Comparison of ENCODE assay signal across 15 cellular contexts in genomic region chr5:9447691-9448090, GRCh38.
DNase-seq lines count a peak whose midpoint lies in the region; ATAC-seq, FAIRE-seq and TF ChIP-seq lines count a peak whose summit lies in the region.
"Had no signal": no experiment of that assay in that cellular context is flagged by ENCODE, and none has a peak within 500 bp of the region (broad histone marks: within the 10 kb centered on the region; RNA-seq: fewer than 3 reads in every experiment).

No MANE protein-coding gene starts in this region.

- H3K4me3 ChIP-seq in astrocyte (ENCODE audit: insufficient read depth, low read depth, low read length) = no peak overlapping the region
- no peak overlapping the region for H3K4me3 ChIP-seq in keratinocyte (ENCODE audit: control insufficient read depth in 2 of 3, extremely low read depth in 1 of 3, insufficient read depth in 2 of 3, low read depth in 1 of 3, low read length in 3 of 3)

- no peak overlapping the region for H3K4me2 ChIP-seq in astrocyte (ENCODE audit: low read length)
- no peak overlapping the region for H3K4me2 ChIP-seq in keratinocyte (ENCODE audit: control insufficient read depth, extremely low read depth, insufficient read depth, low read depth, low read length)

- H3K36me3 Mint-ChIP-seq in HFFc6 (ENCODE audit: low read depth) (peaks cover 43% of the 10 kb centered on the region), astrocyte (ENCODE audit: low read depth, unreplicated experiment) (no peaks in the 10 kb centered on the region)
- H3K36me3 Mint-ChIP-seq: CD4-positive, CD25-positive, alpha-beta regulatory T cell had no signal

- no peak for ATAC-seq in GM18873 (IDR thresholded peaks at IDR 0.05; ENCODE audit: low FRiP score, unreplicated experiment)
- no peak for ATAC-seq in left cardiac atrium

- H3K27ac Mint-ChIP-seq in HFFc6 (peak overlapping the region; percentile 27), astrocyte (ENCODE audit: unreplicated experiment) (no peak overlapping the region)
- H3K27ac Mint-ChIP-seq: CD4-positive, CD25-positive, alpha-beta regulatory T cell had no signal

- H3K27ac ChIP-seq in astrocyte (ENCODE audit: low read depth, low read length) (no peak overlapping the region), keratinocyte (ENCODE audit: control insufficient read depth, insufficient read depth, low read length) (no peak overlapping the region)

- H3K9me1 ChIP-seq in keratinocyte (ENCODE audit: control insufficient read depth, extremely low read depth, insufficient read depth, low read length) = no peaks in the 10 kb centered on the region

- FAIRE-seq in astrocyte (lab: Jason Lieb, UNC) (peak; percentile 23), keratinocyte (lab: Jason Lieb, UNC) (peak; percentile 29)
- FAIRE-seq: A204.1 had no signal

- intact Hi-C loops in left cardiac atrium (cut with DNase I) = no loop called here

- dilution Hi-C loops in keratinocyte (cut with MboI; ENCODE audit: extremely low pct_ligation_motif_present, low sequenced_read_pairs) = no loop called here

- H3K4me1 ChIP-seq in astrocyte (ENCODE audit: insufficient read depth, low read length) = no peaks in the 10 kb centered on the region
- no peaks in the 10 kb centered on the region for H3K4me1 ChIP-seq in keratinocyte (ENCODE audit: control insufficient read depth, extremely low read depth, insufficient read depth, low read length)

- DNase-seq in CD1c-positive myeloid dendritic cell (ENCODE audit: extremely low spot score) (peak; percentile 19), HFFc6 (no peak), astrocyte (ENCODE audit: low read depth) (no peak), keratinocyte (ENCODE audit: low read depth, low spot score) (no peak), NCI-H2029 (lab: John Stamatoyannopoulos, UW) (no peak), left cardiac atrium (no peak)
- DNase-seq in stimulated activated CD4-positive, alpha-beta T cell treated with anti-CD3 and anti-CD28 coated beads, Interleukin-1b, Interleukin-23, amount 100 ng/mL, for 48 hours = no peak
- DNase-seq: CD4-positive, CD25-positive, alpha-beta regulatory T cell; DMS79; NCI-H1436 treated with DMSO at 0.1 percent for 48 hours; NCI-H2081 treated with DMSO at 0.1 percent for 48 hours; NCI-H2227 treated with DMSO at 0.1 percent for 48 hours; NCI-H524 treated with DMSO at 0.1 percent for 48 hours had no signal

- peaks cover 3% of the 10 kb centered on the region for H3K79me2 ChIP-seq in astrocyte (ENCODE audit: insufficient read depth, low read length)
- H3K79me2 ChIP-seq in keratinocyte (ENCODE audit: control insufficient read depth, insufficient read depth, low read length) = no peaks in the 10 kb centered on the region

- no peak overlapping the region for H3K9ac ChIP-seq in astrocyte (ENCODE audit: low read length)
- H3K9ac ChIP-seq in keratinocyte (ENCODE audit: control insufficient read depth, extremely low read depth, insufficient read depth, low read length) = no peak overlapping the region

- H2AFZ ChIP-seq in astrocyte (ENCODE audit: low read depth, low read length) = no peak overlapping the region
- no peak overlapping the region for H2AFZ ChIP-seq in keratinocyte (ENCODE audit: control insufficient read depth, low read length)

- H3K4me1 Mint-ChIP-seq in HFFc6 (ENCODE audit: low read depth) (peaks cover 48% of the 10 kb centered on the region), astrocyte (ENCODE audit: low read depth, unreplicated experiment) (peaks cover 18% of the 10 kb centered on the region)
- H3K4me1 Mint-ChIP-seq: CD4-positive, CD25-positive, alpha-beta regulatory T cell had no signal

- H3K4me3 Mint-ChIP-seq in HFFc6 (no peak overlapping the region), astrocyte (ENCODE audit: unreplicated experiment) (no peak overlapping the region)
- H3K4me3 Mint-ChIP-seq: CD4-positive, CD25-positive, alpha-beta regulatory T cell had no signal

- no peaks in the 10 kb centered on the region for H3K27me3 Mint-ChIP-seq in HFFc6 (ENCODE audit: insufficient read depth)
- peaks cover 2% of the 10 kb centered on the region for H3K27me3 Mint-ChIP-seq in astrocyte (ENCODE audit: low read depth, unreplicated experiment)

- peaks cover 9% of the 10 kb centered on the region for H3K27me3 ChIP-seq in astrocyte (ENCODE audit: insufficient read depth, low read length)
- H3K27me3 ChIP-seq in keratinocyte (ENCODE audit: control insufficient read depth, extremely low read depth, insufficient read depth, low read length) = no peaks in the 10 kb centered on the region

- H3K9me3 ChIP-seq in astrocyte (ENCODE audit: insufficient read depth, low read depth, low read length) (no peaks in the 10 kb centered on the region), keratinocyte (ENCODE audit: control insufficient read depth, low read depth, low read length) (no peaks in the 10 kb centered on the region)

- H3K36me3 ChIP-seq in astrocyte (ENCODE audit: insufficient read depth, low read length) (no peaks in the 10 kb centered on the region), keratinocyte (ENCODE audit: control insufficient read depth in 2 of 2, extremely low read depth in 1 of 2, insufficient read depth in 2 of 2, low read length in 2 of 2) (no peaks in the 10 kb centered on the region)

- TF ChIP-seq CTCF in HFFc6 (IDR thresholded peaks at IDR 0.05) = no peak
- no peak for TF ChIP-seq CTCF in astrocyte (IDR thresholded peaks at IDR 0.05; ENCODE audit: insufficient read depth, low read depth, low read length)
- TF ChIP-seq CTCF in keratinocyte (optimal IDR thresholded peaks at IDR 0.05 in 1 of 3, IDR thresholded peaks at IDR 0.05 in 1 of 3, conservative IDR thresholded peaks at IDR 0.05 in 1 of 3; ENCODE audit: extremely low read depth in 1 of 3, insufficient read depth in 2 of 3, low read length in 3 of 3) = no peak

- H4K20me1 ChIP-seq in astrocyte (ENCODE audit: insufficient read depth, low read length) (peaks cover 16% of the 10 kb centered on the region), keratinocyte (ENCODE audit: control insufficient read depth, extremely low read depth, insufficient read depth, low read length) (no peaks in the 10 kb centered on the region)

- H3K9me3 Mint-ChIP-seq in HFFc6 (no peaks in the 10 kb centered on the region), astrocyte (ENCODE audit: unreplicated experiment) (peaks cover 4% of the 10 kb centered on the region)
